13 cellular contexts compared by ENCODE assay signal in genomic region chr7:94052398-94053180, GRCh38. TPM values are rescaled to one million over a fixed set of nuclear protein-coding genes. Genes with fewer than 3 reads are reported as not detected.
DNase-seq lines count a peak whose midpoint lies in the region; ATAC-seq, FAIRE-seq and TF ChIP-seq lines count a peak whose summit lies in the region.
"Had no signal": no experiment of that assay in that cellular context is flagged by ENCODE, and none has a peak within 500 bp of the region (broad histone marks: within the 10 kb centered on the region; RNA-seq: fewer than 3 reads in every experiment).

No MANE protein-coding gene starts in this region.

- no peaks in the 10 kb centered on the region for H3K9me3 Mint-ChIP-seq in astrocyte (ENCODE audit: unreplicated experiment)

- H3K4me3 ChIP-seq in astrocyte (ENCODE audit: insufficient read depth, low read depth, low read length) = no peak overlapping the region

- H3K27me3 Mint-ChIP-seq in astrocyte (ENCODE audit: low read depth, unreplicated experiment) = no peaks in the 10 kb centered on the region

- peaks cover 6% of the 10 kb centered on the region for H3K4me1 ChIP-seq in astrocyte (ENCODE audit: insufficient read depth, low read length)

- peak; percentile 54 for ATAC-seq in GM18505 (IDR thresholded peaks at IDR 0.05; ENCODE audit: unreplicated experiment)
- ATAC-seq in GM21360 (IDR thresholded peaks at IDR 0.05; ENCODE audit: unreplicated experiment) = peak; percentile 43
- peak; percentile 37 for ATAC-seq in HG03095 (IDR thresholded peaks at IDR 0.05; ENCODE audit: unreplicated experiment)
- ATAC-seq in GM18517 (IDR thresholded peaks at IDR 0.05; ENCODE audit: unreplicated experiment) = no peak
- ATAC-seq in activated CD4-positive, CD25-positive, alpha-beta regulatory T cell treated with anti-CD3 and anti-CD28 coated beads, Interleukin-2, amount 50 U/mL, for 24 hours = no peak

- peak; percentile 43 for FAIRE-seq in astrocyte (lab: Jason Lieb, UNC)

- no peaks in the 10 kb centered on the region for H4K20me1 ChIP-seq in astrocyte (ENCODE audit: insufficient read depth, low read length)

- no peaks in the 10 kb centered on the region for H3K79me2 ChIP-seq in astrocyte (ENCODE audit: insufficient read depth, low read length)

- peaks cover 24% of the 10 kb centered on the region for H3K4me1 Mint-ChIP-seq in astrocyte (ENCODE audit: low read depth, unreplicated experiment)

- no peaks in the 10 kb centered on the region for H3K36me3 Mint-ChIP-seq in astrocyte (ENCODE audit: low read depth, unreplicated experiment)

- H3K9ac ChIP-seq in astrocyte (ENCODE audit: low read length) = no peak overlapping the region

- TF ChIP-seq POLR2A in GM18505 (IDR thresholded peaks at IDR 0.05; ENCODE audit: borderline replicate concordance, extremely low read depth, insufficient read depth, insufficient read length) = no peak

- no peak for TF ChIP-seq CTCF in astrocyte (IDR thresholded peaks at IDR 0.05; ENCODE audit: insufficient read depth, low read depth, low read length)

- DNase-seq in astrocyte (ENCODE audit: low read depth) (no peak), NCI-H146 treated with DMSO at 0.1 percent for 48 hours (lab: John Stamatoyannopoulos, UW; ENCODE audit: unreplicated experiment) (no peak)
- no peak for DNase-seq in stimulated activated CD4-positive, alpha-beta T cell treated with anti-CD3 and anti-CD28 coated beads, Interleukin-15, amount 100 ng/mL, for 24 hours
- DNase-seq: activated CD4-positive, CD25-positive, alpha-beta regulatory T cell; activated effector memory CD4-positive, alpha-beta T cell treated with Interleukin-2 at 50 U/mL for 16 hours; central memory CD4-positive, alpha-beta T cell; NCI-H1694; stimulated activated CD4-positive, alpha-beta T cell treated with anti-CD3 and anti-CD28 coated beads, Interleukin-2, amount 100 ng/mL, for 48 hours had no signal

- H3K27me3 ChIP-seq in astrocyte (ENCODE audit: insufficient read depth, low read length) = no peaks in the 10 kb centered on the region

- no peak overlapping the region for H3K4me2 ChIP-seq in astrocyte (ENCODE audit: low read length)

- H3K9me3 ChIP-seq in astrocyte (ENCODE audit: insufficient read depth, low read depth, low read length) = no peaks in the 10 kb centered on the region

- H3K27ac ChIP-seq in astrocyte (ENCODE audit: low read depth, low read length) = no peak overlapping the region

- H3K36me3 ChIP-seq in astrocyte (ENCODE audit: insufficient read depth, low read length) = no peaks in the 10 kb centered on the region

- no peak overlapping the region for H3K4me3 Mint-ChIP-seq in astrocyte (ENCODE audit: unreplicated experiment)

- H2AFZ ChIP-seq in astrocyte (ENCODE audit: low read depth, low read length) = no peak overlapping the region

- H3K27ac Mint-ChIP-seq in astrocyte (ENCODE audit: unreplicated experiment) = no peak overlapping the region

RNA-seq across cellular contexts. Expression of gene BET1, which starts 48.4 kb away (rescaled TPM):
- 37.4 and 38.0 TPM in 2 replicates for total RNA-seq in astrocyte

Comparison
In these comparisons a context has a peak if more than half of its experiments do, and no peak if none do; other contexts are left out.
1. ATAC-seq: peak in GM18505 (single experiment), GM21360 (single experiment) and HG03095 (single experiment); none in GM18517 (single experiment) and activated CD4-positive, CD25-positive, alpha-beta regulatory T cell treated with anti-CD3 and anti-CD28 coated beads, Interleukin-2, amount 50 U/mL, for 24 hours (0 of 2).